28 cellular contexts compared by ENCODE assay signal in the genomic region with DNA sequence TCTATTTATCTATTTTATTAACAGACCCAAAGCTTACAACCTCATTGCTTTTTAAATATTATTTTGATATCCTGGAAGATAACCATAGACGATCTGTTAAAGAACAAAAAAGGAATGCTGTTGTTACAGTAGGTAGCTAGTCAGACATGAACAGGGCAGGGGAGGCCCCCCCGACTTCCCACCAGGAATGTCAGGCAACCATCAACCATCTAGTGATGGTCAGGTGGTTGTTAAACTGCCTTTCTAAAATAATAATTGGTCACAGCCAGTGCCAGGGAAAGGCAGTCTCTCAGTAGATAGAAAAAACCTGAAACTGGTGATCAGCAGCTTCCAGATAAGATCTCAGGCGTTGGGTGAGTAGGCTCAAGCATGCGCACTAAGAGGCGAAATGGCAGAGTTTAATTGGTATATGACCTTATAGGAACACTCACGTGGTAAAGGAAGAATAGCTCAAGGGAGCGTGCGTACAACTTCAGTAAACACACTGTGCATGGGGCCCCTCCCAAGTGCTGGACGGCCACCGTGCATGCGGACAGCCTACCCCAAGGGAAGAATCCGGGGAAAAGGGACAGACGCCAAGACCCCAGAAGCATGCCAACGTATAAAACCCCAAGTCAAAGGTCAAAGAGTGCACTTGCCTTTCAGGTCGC. TPM values are rescaled to one million over a fixed set of nuclear protein-coding genes. Genes with fewer than 3 reads are reported as not detected.
DNase-seq lines count a peak whose midpoint lies in the region; ATAC-seq, FAIRE-seq and TF ChIP-seq lines count a peak whose summit lies in the region.
"Had no signal": no experiment of that assay in that cellular context is flagged by ENCODE, and none has a peak within 500 bp of the region (broad histone marks: within the 10 kb centered on the region; RNA-seq: fewer than 3 reads in every experiment).

No MANE protein-coding gene starts in this region.

- POLR2A ChIA-PET in HepG2 (lab: Yijun Ruan, JAX): interaction anchor here (1.3 to 1.6 kb wide), 2 partner anchors 32 to 38 kb away, joined by 3 to 5 read pairs; a partner anchor contains a TSS

- peak overlapping the region; percentile 17 for H2AFZ ChIP-seq in HepG2 (ENCODE audit: low read length)

- intact Hi-C loops in HepG2 (cut with micrococcal nuclease; ENCODE audit: unreplicated experiment): no loop called here
- intact Hi-C loops in right lobe of liver (cut with DNase I): no loop called here

- 19% methylated on average over 15 of the region's 15 CpGs for WGBS in HepG2 (ENCODE audit: low lambda C conversion rate)
- WGBS in right lobe of liver (ENCODE audit: insufficient coverage, low coverage, low lambda C conversion rate, missing lambda C conversion rate): 54% methylated on average over 15 of the region's 15 CpGs

- H3K27me3 ChIP-seq in HepG2 (ENCODE audit: control insufficient read depth in 1 of 2, insufficient read depth in 2 of 2, low read length in 2 of 2): peaks cover 2 to 9% of the 10 kb centered on the region in 2 experiments; a peak in 3 of 5 replicates
- no peaks in the 10 kb centered on the region for H3K27me3 ChIP-seq in right lobe of liver
- H3K27me3 ChIP-seq in duodenal mucosa (ENCODE audit: control insufficient read depth in 1 of 2, insufficient read depth in 2 of 2, low read length in 2 of 2): no peaks in the 10 kb centered on the region
- H3K27me3 ChIP-seq in mucosa of rectum (ENCODE audit: control insufficient read depth in 2 of 2, insufficient read depth in 2 of 2, low read length in 2 of 2): no peaks in the 10 kb centered on the region
- H3K27me3 ChIP-seq: ascending aorta, BE2C, upper lobe of left lung had no signal

- peak; percentile 80 for ATAC-seq in HepG2
- no peak for ATAC-seq in right lobe of liver

- BruUV-seq in HepG2 (replicated peaks; lab: Mats Ljungman, UMichigan): no TSS peak

- H3K9ac ChIP-seq in HepG2 (ENCODE audit: insufficient read depth, low read depth, low read length): peak overlapping the region; percentile 6; the same call in 1 of the 2 replicates
- H3K9ac ChIP-seq in duodenal mucosa (ENCODE audit: low read depth in 1 of 2, low read length in 2 of 2): no peak overlapping the region
- H3K9ac ChIP-seq in mucosa of rectum (ENCODE audit: low read depth in 1 of 2, low read length in 2 of 2): peak overlapping the region; percentile 8 to 57

- TF ChIP-seq CTCF in HepG2 (CRISPR knock-in tag; IDR thresholded peaks at IDR 0.05) (no peak), right lobe of liver (IDR thresholded peaks at IDR 0.05) (no peak)

- CTCF ChIA-PET in HepG2 (lab: Yijun Ruan, JAX; ENCODE audit: low intra/inter-chr PET ratio, low total read pairs): no interaction called here

- in situ Hi-C loops in HepG2 (cut with HindIII; ENCODE audit: extremely low pct_ligation_motif_present, low pct_unique_long_range_greater_than_20kb): no loop called here

- no peaks in the 10 kb centered on the region for H4K20me1 ChIP-seq in HepG2 (ENCODE audit: insufficient read depth, low read length)

- TF ChIP-seq POLR2A in HepG2 (IDR thresholded peaks at IDR 0.05; ENCODE audit: insufficient read depth in 1 of 2, low read depth in 2 of 2, low read length in 2 of 2) (no peak), right lobe of liver (IDR thresholded peaks at IDR 0.05) (no peak)

- H3K9me3 ChIP-seq in HepG2 (ENCODE audit: low read length): no peaks in the 10 kb centered on the region
- H3K9me3 ChIP-seq in right lobe of liver: no peaks in the 10 kb centered on the region
- no peaks in the 10 kb centered on the region for H3K9me3 ChIP-seq in duodenal mucosa (ENCODE audit: control insufficient read depth in 1 of 2, low read length in 2 of 2)
- H3K9me3 ChIP-seq in mucosa of rectum (ENCODE audit: control insufficient read depth in 2 of 2, low read length in 2 of 2): no peaks in the 10 kb centered on the region
- H3K9me3 ChIP-seq: ascending aorta, BE2C, upper lobe of left lung had no signal

- no peak for FAIRE-seq in HepG2 (lab: Jason Lieb, UNC)

- H3K36me3 ChIP-seq in HepG2 (replicated peaks in 1 of 2; ENCODE audit: control insufficient read depth in 1 of 2, insufficient read depth in 2 of 2, low read length in 2 of 2) (no peaks in the 10 kb centered on the region), right lobe of liver (no peaks in the 10 kb centered on the region), duodenal mucosa (ENCODE audit: control insufficient read depth in 1 of 2, insufficient read depth in 2 of 2, low read length in 2 of 2) (no peaks in the 10 kb centered on the region), mucosa of rectum (ENCODE audit: control insufficient read depth in 2 of 2, insufficient read depth in 2 of 2, low read length in 2 of 2) (no peaks in the 10 kb centered on the region)
- H3K36me3 ChIP-seq: ascending aorta, BE2C, upper lobe of left lung had no signal

- H3K27ac ChIP-seq in HepG2 (ENCODE audit: extremely low read length, insufficient read depth, low read length) (no peak overlapping the region), right lobe of liver (no peak overlapping the region), duodenal mucosa (ENCODE audit: low read depth, low read length) (peak overlapping the region; percentile 56), mucosa of rectum (ENCODE audit: low read depth in 2 of 2, low read length in 2 of 2) (peak overlapping the region; percentile 82 to 93)
- H3K27ac ChIP-seq: ascending aorta, upper lobe of left lung had no signal

- DNase-seq in HepG2 (ENCODE audit: low spot score) (no peak), right lobe of liver (no peak), germinal center (ENCODE audit: low spot score) (no peak), ecto neural progenitor cell (ENCODE audit: low spot score) (no peak), dermis blood vessel endothelial cell (no peak)
- DNase-seq in activated CD4-positive, alpha-beta T cell treated with anti-CD3 and anti-CD28 coated beads for 48 hours: no peak
- DNase-seq: activated CD4-positive, alpha-beta memory T cell treated with anti-CD3 and anti-CD28 coated beads for 36 hours; activated CD8-positive, alpha-beta memory T cell treated with anti-CD3 and anti-CD28 coated beads, Interleukin-2, amount 50 U/mL, for 48 hours; BE2C; COR-L47; DMS79; H9; head of caudate nucleus; midbrain; NCI-H1105 treated with DMSO at 0.1 percent for 48 hours; NCI-H2029; NCI-H226; nephron progenitor cell; upper lobe of left lung had no signal

- H3K4me3 ChIP-seq in HepG2 (replicated peaks in 1 of 3; ENCODE audit: insufficient read depth in 1 of 3, low read depth in 2 of 3, low read length in 3 of 3) (peak overlapping the region in 1 of 3 experiments; percentile 29; a peak in 2 of 6 replicates), right lobe of liver (no peak overlapping the region), duodenal mucosa (ENCODE audit: low read depth in 1 of 2, low read length in 2 of 2) (peak overlapping the region; percentile 19 to 38), mucosa of rectum (ENCODE audit: low read length in 2 of 2) (peak overlapping the region; percentile 59 to 75)
- H3K4me3 ChIP-seq: ascending aorta, upper lobe of left lung had no signal

- no peak for TF ChIP-seq EP300 in HepG2 (IDR thresholded peaks at IDR 0.05; ENCODE audit: low read depth in 2 of 2, low read length in 2 of 2)
- TF ChIP-seq EP300 in HepG2 (CRISPR knock-in tag; IDR thresholded peaks at IDR 0.05; ENCODE audit: borderline replicate concordance): no peak

- H3K4me1 ChIP-seq in HepG2 (ENCODE audit: insufficient read depth, low read length) (peaks cover 22% of the 10 kb centered on the region), right lobe of liver (no peaks in the 10 kb centered on the region), duodenal mucosa (ENCODE audit: control insufficient read depth in 1 of 2, insufficient read depth in 2 of 2, low read length in 2 of 2) (peaks cover 23 to 29% of the 10 kb centered on the region in 2 donors), mucosa of rectum (ENCODE audit: control insufficient read depth in 2 of 2, insufficient read depth in 2 of 2, low read length in 2 of 2) (peaks cover 9 to 12% of the 10 kb centered on the region in 2 donors)
- H3K4me1 ChIP-seq: ascending aorta, BE2C had no signal

- H3K79me2 ChIP-seq in HepG2 (ENCODE audit: insufficient read depth, low read length): no peaks in the 10 kb centered on the region

- H3K4me2 ChIP-seq in HepG2 (ENCODE audit: low read depth, low read length): peak overlapping the region; percentile 59

- no peak for TF ChIP-seq RAD21 in HepG2 (CRISPR knock-in tag; IDR thresholded peaks at IDR 0.05)

RNA-seq across cellular contexts. Expression of a gene that starts 32.5 kb away (rescaled TPM):
- total RNA-seq in HepG2 (2016; rRNA removed; fragmentation: Illumina TruSeq; extraction: Trizol): 136 and 223 TPM in 2 replicates
- total RNA-seq in HepG2 (2016; cell fraction: cytosol; rRNA removed; fragmentation: Illumina TruSeq; extraction: Trizol; ENCODE audit: low read depth): 99.9 and 112 TPM in 2 replicates
- total RNA-seq in HepG2 (2016; cell fraction: insoluble cytoplasmic fraction; rRNA removed; fragmentation: Illumina TruSeq; extraction: Trizol): 137 and 217 TPM in 2 replicates
- 75.9 and 85.7 TPM in 2 replicates for total RNA-seq in HepG2 (2016; cell fraction: membrane; rRNA removed; fragmentation: Illumina TruSeq; extraction: Trizol)
- 195 and 205 TPM in 2 replicates for total RNA-seq in HepG2 (2016; cell fraction: nucleus; rRNA removed; fragmentation: Illumina TruSeq; extraction: Trizol)
- polyA plus RNA-seq in HepG2 (2011; rRNA removed): 811 and 903 TPM in 2 replicates
- polyA plus RNA-seq in HepG2 (2011; cell fraction: cytosol; rRNA removed): 378 and 591 TPM in 2 replicates
- 84.5 and 124 TPM in 2 replicates for polyA plus RNA-seq in HepG2 (2011; cell fraction: nucleus; rRNA removed)
- polyA plus RNA-seq in HepG2 (2012): 780 and 797 TPM in 2 replicates
- 41.1 and 41.5 TPM in 2 replicates for polyA plus RNA-seq in HepG2 (2016; cell fraction: cytosol; fragmentation: Illumina TruSeq; extraction: Trizol; ENCODE audit: low read depth)
- polyA plus RNA-seq in HepG2 (2016; cell fraction: insoluble cytoplasmic fraction; fragmentation: Illumina TruSeq; extraction: Trizol; ENCODE audit: low read depth): 160 and 169 TPM in 2 replicates
- 41.7 and 42.7 TPM in 2 replicates for polyA plus RNA-seq in HepG2 (2016; cell fraction: membrane; fragmentation: Illumina TruSeq; extraction: Trizol; ENCODE audit: low read depth)
- 376 and 396 TPM in 2 replicates for polyA plus RNA-seq in HepG2 (2016; cell fraction: nucleus; fragmentation: Illumina TruSeq; extraction: Trizol; ENCODE audit: insufficient read depth, low read depth)
- 0.21 and 395 TPM in 2 replicates for polyA minus RNA-seq in HepG2 (2011; rRNA and poly(A)+ RNA removed; ENCODE audit: low replicate concordance)
- polyA minus RNA-seq in HepG2 (2011; cell fraction: cytosol; rRNA and poly(A)+ RNA removed): 440 and 488 TPM in 2 replicates
- polyA minus RNA-seq in HepG2 (2011; cell fraction: nucleus; rRNA and poly(A)+ RNA removed): 142 and 223 TPM in 2 replicates
- total RNA-seq in right lobe of liver: 100 to 1,000 TPM in 2 of 6 experiments, 10 to 100 TPM in 1, under 1 TPM in 1, not detected in 2; 0.88 to 111 (median 76.4) TPM
- 0.65 and 1.0 TPM in 2 replicates for total RNA-seq in dermis blood vessel endothelial cell
- total RNA-seq: ascending aorta, cardiac septum, H9, OCI-LY7, posterior vena cava, Right ventricle myocardium inferior had no signal

RNA-seq across cellular contexts. Expression of a gene that starts 35.4 kb away (rescaled TPM):
- total RNA-seq in HepG2 (2016; rRNA removed; fragmentation: Illumina TruSeq; extraction: Trizol) (not detected in 2 replicates), right lobe of liver (not detected), dermis blood vessel endothelial cell (not detected in 2 replicates)
- not detected in 2 replicates for total RNA-seq in HepG2 (2016; cell fraction: cytosol; rRNA removed; fragmentation: Illumina TruSeq; extraction: Trizol; ENCODE audit: low read depth)
- total RNA-seq in HepG2 (2016; cell fraction: insoluble cytoplasmic fraction; rRNA removed; fragmentation: Illumina TruSeq; extraction: Trizol): not detected in 2 replicates
- total RNA-seq in HepG2 (2016; cell fraction: membrane; rRNA removed; fragmentation: Illumina TruSeq; extraction: Trizol): not detected in 2 replicates
- not detected in 2 replicates for total RNA-seq in HepG2 (2016; cell fraction: nucleus; rRNA removed; fragmentation: Illumina TruSeq; extraction: Trizol)
- not detected in 2 replicates for polyA plus RNA-seq in HepG2 (2011; rRNA removed)
- polyA plus RNA-seq in HepG2 (2011; cell fraction: cytosol; rRNA removed): not detected in 2 replicates
- polyA plus RNA-seq in HepG2 (2011; cell fraction: nucleus; rRNA removed): not detected in 2 replicates
- not detected in 2 replicates for polyA plus RNA-seq in HepG2 (2012)
- polyA plus RNA-seq in HepG2 (2016; cell fraction: cytosol; fragmentation: Illumina TruSeq; extraction: Trizol; ENCODE audit: low read depth): not detected in 2 replicates
- polyA plus RNA-seq in HepG2 (2016; cell fraction: insoluble cytoplasmic fraction; fragmentation: Illumina TruSeq; extraction: Trizol; ENCODE audit: low read depth): not detected in 2 replicates
- not detected in 2 replicates for polyA plus RNA-seq in HepG2 (2016; cell fraction: membrane; fragmentation: Illumina TruSeq; extraction: Trizol; ENCODE audit: low read depth)
- polyA plus RNA-seq in HepG2 (2016; cell fraction: nucleus; fragmentation: Illumina TruSeq; extraction: Trizol; ENCODE audit: insufficient read depth, low read depth): not detected in 2 replicates
- polyA minus RNA-seq in HepG2 (2011; rRNA and poly(A)+ RNA removed; ENCODE audit: low replicate concordance): not detected in 2 replicates
- polyA minus RNA-seq in HepG2 (2011; cell fraction: cytosol; rRNA and poly(A)+ RNA removed): not detected in 2 replicates
- polyA minus RNA-seq in HepG2 (2011; cell fraction: nucleus; rRNA and poly(A)+ RNA removed): not detected in 2 replicates
- total RNA-seq: activated CD4-positive, alpha-beta memory T cell treated with anti-CD3 and anti-CD28 coated beads for 36 hours; ascending aorta; cardiac septum; dermis microvascular lymphatic vessel endothelial cell; H9; liver; OCI-LY7; posterior vena cava; Right ventricle myocardium inferior; upper lobe of left lung had no signal
- polyA plus RNA-seq: liver had no signal

RNA-seq across cellular contexts. Expression of a gene that starts 53.0 kb away (rescaled TPM):
- total RNA-seq in HepG2 (2016; rRNA removed; fragmentation: Illumina TruSeq; extraction: Trizol): not detected in 2 replicates
- not detected in 2 replicates for total RNA-seq in HepG2 (2016; cell fraction: cytosol; rRNA removed; fragmentation: Illumina TruSeq; extraction: Trizol; ENCODE audit: low read depth)
- not detected in 2 replicates for total RNA-seq in HepG2 (2016; cell fraction: insoluble cytoplasmic fraction; rRNA removed; fragmentation: Illumina TruSeq; extraction: Trizol)
- total RNA-seq in HepG2 (2016; cell fraction: membrane; rRNA removed; fragmentation: Illumina TruSeq; extraction: Trizol): not detected in 2 replicates
- total RNA-seq in HepG2 (2016; cell fraction: nucleus; rRNA removed; fragmentation: Illumina TruSeq; extraction: Trizol): not detected in 2 replicates
- not detected in 2 replicates for polyA plus RNA-seq in HepG2 (2011; rRNA removed)
- polyA plus RNA-seq in HepG2 (2011; cell fraction: cytosol; rRNA removed): not detected in 2 replicates
- not detected in 2 replicates for polyA plus RNA-seq in HepG2 (2011; cell fraction: nucleus; rRNA removed)
- not detected in 2 replicates for polyA plus RNA-seq in HepG2 (2012)
- polyA plus RNA-seq in HepG2 (2016; cell fraction: cytosol; fragmentation: Illumina TruSeq; extraction: Trizol; ENCODE audit: low read depth): not detected in 2 replicates
- not detected in 2 replicates for polyA plus RNA-seq in HepG2 (2016; cell fraction: insoluble cytoplasmic fraction; fragmentation: Illumina TruSeq; extraction: Trizol; ENCODE audit: low read depth)
- not detected in 2 replicates for polyA plus RNA-seq in HepG2 (2016; cell fraction: membrane; fragmentation: Illumina TruSeq; extraction: Trizol; ENCODE audit: low read depth)
- not detected in 2 replicates for polyA plus RNA-seq in HepG2 (2016; cell fraction: nucleus; fragmentation: Illumina TruSeq; extraction: Trizol; ENCODE audit: insufficient read depth, low read depth)
- not detected in 2 replicates for polyA minus RNA-seq in HepG2 (2011; rRNA and poly(A)+ RNA removed; ENCODE audit: low replicate concordance)
- not detected in 2 replicates for polyA minus RNA-seq in HepG2 (2011; cell fraction: cytosol; rRNA and poly(A)+ RNA removed)
- polyA minus RNA-seq in HepG2 (2011; cell fraction: nucleus; rRNA and poly(A)+ RNA removed): not detected in 2 replicates
- not detected for total RNA-seq in right lobe of liver
- total RNA-seq in dermis blood vessel endothelial cell: not detected in 2 replicates
- total RNA-seq: activated CD4-positive, alpha-beta memory T cell treated with anti-CD3 and anti-CD28 coated beads for 36 hours; ascending aorta; cardiac septum; dermis microvascular lymphatic vessel endothelial cell; H9; liver; OCI-LY7; posterior vena cava; Right ventricle myocardium inferior; upper lobe of left lung had no signal
- polyA plus RNA-seq: liver had no signal

RNA-seq across cellular contexts. Expression of a gene that starts 56.5 kb away (rescaled TPM):
- not detected in 2 replicates for total RNA-seq in HepG2 (2016; rRNA removed; fragmentation: Illumina TruSeq; extraction: Trizol)
- not detected in 2 replicates for total RNA-seq in HepG2 (2016; cell fraction: cytosol; rRNA removed; fragmentation: Illumina TruSeq; extraction: Trizol; ENCODE audit: low read depth)
- not detected in 2 replicates for total RNA-seq in HepG2 (2016; cell fraction: insoluble cytoplasmic fraction; rRNA removed; fragmentation: Illumina TruSeq; extraction: Trizol)
- not detected in 2 replicates for total RNA-seq in HepG2 (2016; cell fraction: membrane; rRNA removed; fragmentation: Illumina TruSeq; extraction: Trizol)
- not detected in 2 replicates for total RNA-seq in HepG2 (2016; cell fraction: nucleus; rRNA removed; fragmentation: Illumina TruSeq; extraction: Trizol)
- polyA plus RNA-seq in HepG2 (2011; rRNA removed): not detected in 2 replicates
- not detected in 2 replicates for polyA plus RNA-seq in HepG2 (2011; cell fraction: cytosol; rRNA removed)
- polyA plus RNA-seq in HepG2 (2011; cell fraction: nucleus; rRNA removed): not detected in 2 replicates
- polyA plus RNA-seq in HepG2 (2012): not detected in 2 replicates
- not detected in 2 replicates for polyA plus RNA-seq in HepG2 (2016; cell fraction: cytosol; fragmentation: Illumina TruSeq; extraction: Trizol; ENCODE audit: low read depth)
- polyA plus RNA-seq in HepG2 (2016; cell fraction: insoluble cytoplasmic fraction; fragmentation: Illumina TruSeq; extraction: Trizol; ENCODE audit: low read depth): not detected in 2 replicates
- not detected in 2 replicates for polyA plus RNA-seq in HepG2 (2016; cell fraction: membrane; fragmentation: Illumina TruSeq; extraction: Trizol; ENCODE audit: low read depth)
- polyA plus RNA-seq in HepG2 (2016; cell fraction: nucleus; fragmentation: Illumina TruSeq; extraction: Trizol; ENCODE audit: insufficient read depth, low read depth): not detected in 2 replicates
- not detected in 2 replicates for polyA minus RNA-seq in HepG2 (2011; rRNA and poly(A)+ RNA removed; ENCODE audit: low replicate concordance)
- not detected in 2 replicates for polyA minus RNA-seq in HepG2 (2011; cell fraction: cytosol; rRNA and poly(A)+ RNA removed)
- polyA minus RNA-seq in HepG2 (2011; cell fraction: nucleus; rRNA and poly(A)+ RNA removed): not detected in 2 replicates
- total RNA-seq in right lobe of liver: not detected
- total RNA-seq in dermis blood vessel endothelial cell: not detected in 2 replicates
- total RNA-seq: activated CD4-positive, alpha-beta memory T cell treated with anti-CD3 and anti-CD28 coated beads for 36 hours; ascending aorta; cardiac septum; dermis microvascular lymphatic vessel endothelial cell; H9; liver; OCI-LY7; posterior vena cava; Right ventricle myocardium inferior; upper lobe of left lung had no signal
- polyA plus RNA-seq: liver had no signal

Comparison
In these comparisons a context has a peak if more than half of its experiments do, and no peak if none do; other contexts are left out.
1. H3K27ac ChIP-seq: peak in duodenal mucosa (single experiment) and mucosa of rectum (2 of 2); none in HepG2 (single experiment) and right lobe of liver (0 of 3).
2. H3K4me3 ChIP-seq: peak in duodenal mucosa (2 of 2) and mucosa of rectum (2 of 2); none in right lobe of liver (0 of 3).
3. H3K9ac ChIP-seq: peak in HepG2 (single experiment) and mucosa of rectum (2 of 2); none in duodenal mucosa (0 of 2).